Comparison of ENCODE assay signal across 8 cellular contexts in the genomic region with DNA sequence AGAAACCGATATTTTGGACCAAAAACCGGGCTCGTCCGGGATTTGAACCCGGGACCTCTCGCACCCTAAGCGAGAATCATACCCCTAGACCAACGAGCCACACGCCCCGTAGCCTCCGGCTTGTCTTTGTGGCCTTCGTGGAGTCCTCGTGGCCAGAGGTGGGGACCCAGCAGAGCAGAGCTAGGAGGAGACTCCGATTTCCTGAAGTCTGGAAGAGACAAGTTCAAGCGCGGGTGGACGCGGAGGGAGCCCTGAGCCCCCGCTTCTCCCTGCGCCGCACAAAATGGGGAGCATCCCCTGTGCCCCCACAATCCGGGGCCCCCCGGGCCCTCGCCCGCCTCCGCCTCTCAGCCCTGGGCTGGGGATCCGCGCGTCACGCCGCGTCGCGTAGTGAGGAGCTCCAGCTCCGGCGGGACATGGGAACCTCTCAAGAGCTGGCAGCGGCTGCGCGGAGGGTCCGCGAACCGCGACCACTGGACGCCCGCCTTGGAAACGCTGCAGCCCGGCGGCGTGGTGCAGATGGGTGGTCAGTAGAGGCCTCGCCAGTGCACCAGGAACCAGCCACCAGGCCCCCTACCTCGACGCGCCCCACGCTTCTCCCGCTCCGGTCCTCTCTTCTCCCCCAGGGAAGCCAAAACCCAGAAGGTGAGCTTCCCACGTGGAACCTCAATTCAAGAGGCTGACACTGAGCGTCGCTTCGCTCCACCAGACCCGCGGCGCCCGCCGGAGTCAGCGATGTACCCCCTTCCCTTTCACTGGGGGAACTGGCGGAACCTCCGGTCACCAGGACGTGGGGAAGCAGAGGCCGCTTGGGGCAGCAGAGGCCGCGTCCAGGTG. TPM values are rescaled to one million over a fixed set of nuclear protein-coding genes. Genes with fewer than 3 reads are reported as not detected.
DNase-seq lines count a peak whose midpoint lies in the region; ATAC-seq and TF ChIP-seq lines count a peak whose summit lies in the region.

No MANE protein-coding gene starts in this region.

- H4K20me1 ChIP-seq in KMS-11 (ENCODE audit: insufficient read depth) = no peaks in the 10 kb centered on the region

- no peaks in the 10 kb centered on the region for H3K79me2 ChIP-seq in KMS-11 (ENCODE audit: insufficient read depth, low read depth)

- H2AFZ ChIP-seq in KMS-11 (ENCODE audit: low read depth) = peak overlapping the region; percentile 51

- peak overlapping the region; percentile 37 for H3K4me2 ChIP-seq in KMS-11

- H3K27me3 ChIP-seq in KMS-11 (ENCODE audit: insufficient read depth, low read depth) (peaks cover 25% of the 10 kb centered on the region; the same call in 1 of the 2 replicates), foreskin keratinocyte (peaks cover 2% of the 10 kb centered on the region), rectal smooth muscle tissue (ENCODE audit: control insufficient read depth, insufficient read depth, low read length) (peaks cover 23% of the 10 kb centered on the region)

- peaks cover 92% of the 10 kb centered on the region for H3K27me3 Mint-ChIP-seq in activated T-cell treated with anti-CD3 and anti-CD28 coated beads, Interleukin-2, amount 50 U/mL, for 24 hours

- peak overlapping the region; percentile 94 for H3K27ac Mint-ChIP-seq in activated T-cell treated with anti-CD3 and anti-CD28 coated beads, Interleukin-2, amount 50 U/mL, for 24 hours

- H3K36me3 ChIP-seq in KMS-11 (ENCODE audit: insufficient read depth) (no peaks in the 10 kb centered on the region), rectal smooth muscle tissue (ENCODE audit: control insufficient read depth, insufficient read depth, low read length) (no peaks in the 10 kb centered on the region)

- H3K4me3 Mint-ChIP-seq in activated T-cell treated with anti-CD3 and anti-CD28 coated beads, Interleukin-2, amount 50 U/mL, for 24 hours = peak overlapping the region; percentile 79

- H3K9ac ChIP-seq in KMS-11 (peak overlapping the region; percentile 28; the same call in 1 of the 2 replicates), rectal smooth muscle tissue (ENCODE audit: low read length) (no peak overlapping the region)

- H3K36me3 Mint-ChIP-seq in activated T-cell treated with anti-CD3 and anti-CD28 coated beads, Interleukin-2, amount 50 U/mL, for 24 hours (ENCODE audit: low read depth) = no peaks in the 10 kb centered on the region

- TF ChIP-seq CTCF in KMS-11 (conservative IDR thresholded peaks at IDR 0.05; ENCODE audit: low read depth, low read length) (no peak), foreskin keratinocyte (conservative IDR thresholded peaks at IDR 0.05) (peak; percentile 62)

- peaks cover 37% of the 10 kb centered on the region for H3K4me1 Mint-ChIP-seq in activated T-cell treated with anti-CD3 and anti-CD28 coated beads, Interleukin-2, amount 50 U/mL, for 24 hours (ENCODE audit: low read depth)

- peak; percentile 59 for DNase-seq in DMS 273 treated with DMSO at 0.1 percent for 48 hours (lab: John Stamatoyannopoulos, UW)
- peak; percentile 84 for DNase-seq in activated T-cell treated with anti-CD3 and anti-CD28 coated beads, Interleukin-2, amount 50 U/mL, for 24 hours
- DNase-seq in foreskin keratinocyte = peak in 1 of 2 donors; percentile 84
- DNase-seq in Kasumi-1 (lab: John Stamatoyannopoulos, UW) = no peak
- DNase-seq in NCI-H774 (lab: John Stamatoyannopoulos, UW) = no peak

- peaks cover 25% of the 10 kb centered on the region for H3K4me1 ChIP-seq in KMS-11 (ENCODE audit: low read depth, poor library complexity, severe bottlenecking)
- H3K4me1 ChIP-seq in foreskin keratinocyte = no peaks in the 10 kb centered on the region
- no peaks in the 10 kb centered on the region for H3K4me1 ChIP-seq in rectal smooth muscle tissue (ENCODE audit: control insufficient read depth, insufficient read depth, low read length)

- H3K9me3 Mint-ChIP-seq in activated T-cell treated with anti-CD3 and anti-CD28 coated beads, Interleukin-2, amount 50 U/mL, for 24 hours = no peaks in the 10 kb centered on the region

- H3K4me3 ChIP-seq in KMS-11 (IDR thresholded peaks at IDR 0.05; ENCODE audit: insufficient read depth, low read depth, low read length) (no peak overlapping the region), rectal smooth muscle tissue (ENCODE audit: low read length) (peak overlapping the region; percentile 41)

- H3K27ac ChIP-seq in KMS-11 (no peak overlapping the region), foreskin keratinocyte (peak overlapping the region; percentile 6), rectal smooth muscle tissue (ENCODE audit: low read depth, low read length) (no peak overlapping the region)

- ATAC-seq in foreskin keratinocyte = peak; percentile 69
- ATAC-seq in GM18520 (IDR thresholded peaks at IDR 0.05; ENCODE audit: unreplicated experiment) = no peak

RNA-seq across cellular contexts. Expression of a gene that starts 5.2 kb away (rescaled TPM):
- 0.25 and 0.44 TPM in 2 replicates for total RNA-seq in foreskin keratinocyte
- polyA plus RNA-seq in foreskin keratinocyte = 0.07 TPM in 1 of 2 replicates, not detected in the other

RNA-seq across cellular contexts. Expression of a gene that starts 48.0 kb away (rescaled TPM):
- 4.4 and 5.4 TPM in 2 replicates for total RNA-seq in foreskin keratinocyte
- polyA plus RNA-seq in foreskin keratinocyte = 5.7 and 6.5 TPM in 2 replicates

RNA-seq across cellular contexts. Expression of a gene that starts 52.1 kb away (rescaled TPM):
- total RNA-seq in foreskin keratinocyte = 6.8 and 8.7 TPM in 2 replicates
- polyA plus RNA-seq in foreskin keratinocyte = 2.6 and 2.8 TPM in 2 replicates

Comparison
In these comparisons a context has a peak if more than half of its experiments do, and no peak if none do; other contexts are left out.
1. DNase-seq: peak in DMS 273 treated with DMSO at 0.1 percent for 48 hours (single experiment) and activated T-cell treated with anti-CD3 and anti-CD28 coated beads, Interleukin-2, amount 50 U/mL, for 24 hours (single experiment); none in Kasumi-1 (0 of 2) and NCI-H774 (single experiment).